Comparison of ENCODE assay signal across 8 cellular contexts in the genomic region with DNA sequence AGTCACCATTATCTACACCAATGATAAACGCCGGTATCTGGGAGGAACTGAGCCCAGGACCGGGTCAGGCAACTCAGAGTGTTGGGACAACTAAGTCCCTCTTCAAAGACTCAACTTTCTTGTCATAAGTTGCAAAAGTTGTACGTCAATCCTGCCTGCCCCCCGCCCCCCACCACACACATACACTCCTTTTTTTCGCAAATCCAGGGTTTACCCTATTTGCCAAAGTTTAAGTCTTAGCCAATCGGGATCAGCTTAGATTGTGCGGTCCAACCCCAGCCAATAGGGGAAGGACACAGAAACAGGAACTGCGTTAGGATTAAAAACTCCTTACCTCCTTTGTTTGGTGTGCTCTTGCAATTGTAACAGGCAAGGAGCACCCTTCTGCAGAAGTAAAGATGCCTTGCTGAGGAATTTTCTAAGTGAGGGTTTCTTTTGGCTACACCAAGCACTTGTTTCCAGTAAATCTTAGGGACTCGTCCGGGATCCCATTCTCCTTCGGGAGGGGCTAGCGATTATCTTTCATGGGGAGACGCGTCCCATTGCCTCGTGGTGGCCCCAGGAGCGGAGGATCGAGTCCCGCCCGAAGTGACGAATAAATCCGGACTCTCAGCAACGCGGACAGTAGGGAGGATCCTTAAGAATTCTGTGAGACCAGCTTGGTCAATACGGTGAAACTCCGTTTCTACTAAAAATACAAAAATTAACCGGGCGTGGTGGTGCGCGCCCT.
DNase-seq lines count a peak whose midpoint lies in the region; ATAC-seq and TF ChIP-seq lines count a peak whose summit lies in the region.

No MANE protein-coding gene starts in this region.

- H4K20me1 ChIP-seq in Loucy (ENCODE audit: insufficient read depth, low read length, poor library complexity, severe bottlenecking): no peaks in the 10 kb centered on the region

- H3K4me1 ChIP-seq in Loucy (ENCODE audit: insufficient read depth, low read length, poor library complexity, severe bottlenecking) (no peaks in the 10 kb centered on the region), right lobe of liver (no peaks in the 10 kb centered on the region)

- no peaks in the 10 kb centered on the region for H3K79me2 ChIP-seq in Loucy (ENCODE audit: insufficient read depth, low read length)

- no peaks in the 10 kb centered on the region for H3K36me3 ChIP-seq in Loucy (ENCODE audit: insufficient read depth, low read length)
- no peaks in the 10 kb centered on the region for H3K36me3 ChIP-seq in right lobe of liver

- no peak for TF ChIP-seq CTCF in Loucy (conservative IDR thresholded peaks at IDR 0.05; ENCODE audit: low read length)
- no peak for TF ChIP-seq CTCF in right lobe of liver (IDR thresholded peaks at IDR 0.05)

- peak overlapping the region; percentile 100 for H3K4me3 ChIP-seq in Loucy (ENCODE audit: low read length, poor library complexity, severe bottlenecking)
- peak overlapping the region; percentile 73 to 98 (median 85) for H3K4me3 ChIP-seq in right lobe of liver

- peak overlapping the region; percentile 100 for H2AFZ ChIP-seq in Loucy (ENCODE audit: low read length)

- peaks cover 5% of the 10 kb centered on the region for H3K9me3 Mint-ChIP-seq in stimulated activated memory B cell treated with anti-CD40 and anti-IgM and Interleukin-4, amounts not matched to agents 10 μg/mL and 1 μg/mL and 100 μg/mL, for 72 hours

- H3K4me3 Mint-ChIP-seq in stimulated activated memory B cell treated with anti-CD40 and anti-IgM and Interleukin-4, amounts not matched to agents 10 μg/mL and 1 μg/mL and 100 μg/mL, for 72 hours: peak overlapping the region; percentile 97

- peaks cover 11% of the 10 kb centered on the region for H3K4me1 Mint-ChIP-seq in stimulated activated memory B cell treated with anti-CD40 and anti-IgM and Interleukin-4, amounts not matched to agents 10 μg/mL and 1 μg/mL and 100 μg/mL, for 72 hours

- TF ChIP-seq POLR2A in right lobe of liver (IDR thresholded peaks at IDR 0.05): peak; percentile 20

- H3K27me3 ChIP-seq in Loucy (ENCODE audit: insufficient read depth, low read length, poor library complexity, severe bottlenecking) (no peaks in the 10 kb centered on the region), right lobe of liver (no peaks in the 10 kb centered on the region)

- H3K4me2 ChIP-seq in Loucy (ENCODE audit: low read depth, low read length, poor library complexity, severe bottlenecking): peak overlapping the region; percentile 81

- WGBS in right lobe of liver (ENCODE audit: insufficient coverage, low coverage, low lambda C conversion rate, missing lambda C conversion rate): 8% methylated on average over 28 of the region's 30 CpGs

- no peaks in the 10 kb centered on the region for H3K36me3 Mint-ChIP-seq in stimulated activated memory B cell treated with anti-CD40 and anti-IgM and Interleukin-4, amounts not matched to agents 10 μg/mL and 1 μg/mL and 100 μg/mL, for 72 hours

- H3K27me3 Mint-ChIP-seq in stimulated activated memory B cell treated with anti-CD40 and anti-IgM and Interleukin-4, amounts not matched to agents 10 μg/mL and 1 μg/mL and 100 μg/mL, for 72 hours: no peaks in the 10 kb centered on the region

- peaks cover 2% of the 10 kb centered on the region; the same call in 1 of the 2 replicates for H3F3A ChIP-seq in Loucy (ENCODE audit: low read depth)

- peak overlapping the region; percentile 54 to 89 (median 57) for H3K27ac ChIP-seq in right lobe of liver

- H3K9me3 ChIP-seq in Loucy (ENCODE audit: insufficient read depth, low read depth, low read length) (no peaks in the 10 kb centered on the region), right lobe of liver (no peaks in the 10 kb centered on the region)

- peak in 2 of 3 experiments; percentile 36 to 63 for DNase-seq in NCI-H1417 (lab: John Stamatoyannopoulos, UW)
- no peak for DNase-seq in NCI-H1417 treated with DMSO at 0.1 percent for 48 hours (lab: John Stamatoyannopoulos, UW)
- DNase-seq in GOT3 (lab: John Stamatoyannopoulos, UW): peak; percentile 69
- DNase-seq in T1000 (lab: John Stamatoyannopoulos, UW): peak; percentile 73
- peak; percentile 30 to 93 for DNase-seq in dermis microvascular lymphatic vessel endothelial cell (ENCODE audit: low read depth in 2 of 2)
- peak in 2 of 3 donors; percentile 49 to 53 for DNase-seq in right lobe of liver

- intact Hi-C loops in right lobe of liver (cut with DNase I): no loop called here

- no peaks in the 10 kb centered on the region for H3K9me2 ChIP-seq in Loucy (replicated peaks; ENCODE audit: low read depth, low read length)

- peak overlapping the region; percentile 94 for H3K9ac ChIP-seq in Loucy (ENCODE audit: low read depth, low read length, poor library complexity, severe bottlenecking)

- peak overlapping the region; percentile 87 for H3K27ac Mint-ChIP-seq in stimulated activated memory B cell treated with anti-CD40 and anti-IgM and Interleukin-4, amounts not matched to agents 10 μg/mL and 1 μg/mL and 100 μg/mL, for 72 hours

- ATAC-seq in right lobe of liver: peak; percentile 69 to 75 (median 72)
- ATAC-seq in stimulated activated memory B cell treated with anti-CD40 and anti-IgM and Interleukin-4, amounts not matched to agents 10 μg/mL and 1 μg/mL and 100 μg/mL, for 72 hours: peak; percentile 77
